22 cellular contexts compared by ENCODE assay signal in the genomic region with DNA sequence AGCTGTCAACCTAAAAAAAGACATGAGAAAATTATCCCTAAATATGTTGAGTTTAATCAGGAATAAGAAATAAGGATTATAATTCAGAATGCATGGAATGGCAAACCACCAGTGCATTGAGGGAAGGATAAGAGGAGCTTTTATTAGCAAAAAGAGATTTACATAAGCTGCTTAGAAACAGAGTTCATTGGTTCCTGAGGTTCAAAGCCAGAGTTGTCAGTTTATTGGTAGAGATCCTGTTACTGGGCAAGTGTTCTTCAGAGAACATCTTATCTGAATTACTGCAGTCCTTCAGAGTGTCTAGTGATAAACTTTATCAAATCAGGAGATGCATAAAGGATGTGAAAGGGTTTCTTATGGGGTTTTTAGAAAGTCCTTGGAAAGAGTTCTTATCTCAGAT.
"Had no signal": no experiment of that assay in that cellular context is flagged by ENCODE, and none has a peak within 500 bp of the region (broad histone marks: within the 10 kb centered on the region; RNA-seq: fewer than 3 reads in every experiment).

No MANE protein-coding gene starts in this region.

- H3K9me3 ChIP-seq: breast epithelium, gastrocnemius medialis, left ventricle myocardium inferior, mucosa of descending colon, neutrophil, pancreas, testis had no signal

- H3K4me1 Mint-ChIP-seq: activated CD4-positive, alpha-beta T cell treated with anti-CD3 and anti-CD28 coated beads, Interleukin-2, amount 10 ng/mL, durations not matched to agents 24 days and 14 days; naive B cell; stimulated activated memory B cell treated with anti-CD40 and anti-IgM and Interleukin-4, amounts not matched to agents 10 μg/mL and 1 μg/mL and 100 μg/mL, for 72 hours had no signal

- DNase-seq: activated CD4-positive, alpha-beta T cell treated with anti-CD3 and anti-CD28 coated beads, Interleukin-2, amount 10 ng/mL, durations not matched to agents 24 days and 14 days; activated CD8-positive, alpha-beta T cell treated with anti-CD3 and anti-CD28 coated beads for 36 hours; activated naive CD4-positive, alpha-beta T cell treated with anti-CD3 and anti-CD28 coated beads for 36 hours; activated T-cell treated with anti-CD3 and anti-CD28 coated beads, Interleukin-2, amount 50 U/mL, for 24 hours; anterior cingulate cortex; effector CD4-positive, alpha-beta T cell; gastrocnemius medialis; head of caudate nucleus; kidney; left ventricle myocardium inferior; mammary epithelial cell; mucosa of descending colon; naive B cell; pancreas; stimulated activated CD4-positive, alpha-beta T cell treated with anti-CD3 and anti-CD28 coated beads, Interleukin-4, amount 100 ng/mL, for 24 hours; testis had no signal

- H3K27ac Mint-ChIP-seq: activated CD4-positive, alpha-beta T cell treated with anti-CD3 and anti-CD28 coated beads, Interleukin-2, amount 10 ng/mL, durations not matched to agents 24 days and 14 days; activated CD8-positive, alpha-beta T cell treated with anti-CD3 and anti-CD28 coated beads for 36 hours; activated naive CD4-positive, alpha-beta T cell treated with anti-CD3 and anti-CD28 coated beads for 36 hours; activated T-cell treated with anti-CD3 and anti-CD28 coated beads, Interleukin-2, amount 50 U/mL, for 24 hours; activated T-helper 2 cell treated with anti-CD3 and anti-CD28 coated beads, Interferon-gamma antibody, Interleukin-2, Interleukin-4, amounts not matched to agents 10 μg/mL and 5 μg/mL and 100 μg/mL, durations not matched to agents 14 hours and 24 hours and 36 hours; stimulated activated memory B cell treated with anti-CD40 and anti-IgM and Interleukin-4, amounts not matched to agents 10 μg/mL and 1 μg/mL and 100 μg/mL, for 72 hours; type B pancreatic cell had no signal

- ATAC-seq: activated CD8-positive, alpha-beta T cell treated with anti-CD3 and anti-CD28 coated beads for 36 hours; gastrocnemius medialis; mucosa of descending colon; pancreas; sciatic nerve; stimulated activated memory B cell treated with anti-CD40 and anti-IgM and Interleukin-4, amounts not matched to agents 10 μg/mL and 1 μg/mL and 100 μg/mL, for 72 hours had no signal

- H3K4me3 Mint-ChIP-seq: activated CD4-positive, alpha-beta T cell treated with anti-CD3 and anti-CD28 coated beads, Interleukin-2, amount 10 ng/mL, durations not matched to agents 24 days and 14 days; activated CD8-positive, alpha-beta T cell treated with anti-CD3 and anti-CD28 coated beads for 36 hours; activated naive CD4-positive, alpha-beta T cell treated with anti-CD3 and anti-CD28 coated beads for 36 hours; activated T-cell treated with anti-CD3 and anti-CD28 coated beads, Interleukin-2, amount 50 U/mL, for 24 hours; naive B cell; stimulated activated memory B cell treated with anti-CD40 and anti-IgM and Interleukin-4, amounts not matched to agents 10 μg/mL and 1 μg/mL and 100 μg/mL, for 72 hours; type B pancreatic cell had no signal

- H3K9me3 Mint-ChIP-seq: activated CD8-positive, alpha-beta T cell treated with anti-CD3 and anti-CD28 coated beads for 36 hours; activated naive CD4-positive, alpha-beta T cell treated with anti-CD3 and anti-CD28 coated beads for 36 hours; activated T-cell treated with anti-CD3 and anti-CD28 coated beads, Interleukin-2, amount 50 U/mL, for 24 hours; activated T-helper 2 cell treated with anti-CD3 and anti-CD28 coated beads, Interferon-gamma antibody, Interleukin-2, Interleukin-4, amounts not matched to agents 10 μg/mL and 5 μg/mL and 100 μg/mL, durations not matched to agents 14 hours and 24 hours and 36 hours; stimulated activated memory B cell treated with anti-CD40 and anti-IgM and Interleukin-4, amounts not matched to agents 10 μg/mL and 1 μg/mL and 100 μg/mL, for 72 hours; type B pancreatic cell had no signal

- H3K27me3 ChIP-seq: breast epithelium, gastrocnemius medialis, neutrophil, pancreas, testis had no signal

- H3K36me3 ChIP-seq: breast epithelium, gastrocnemius medialis, left ventricle myocardium inferior, neutrophil, pancreas had no signal

- H3K36me3 Mint-ChIP-seq: naive B cell, type B pancreatic cell had no signal

- H3K4me3 ChIP-seq: breast epithelium, gastrocnemius medialis, left ventricle myocardium inferior, mucosa of descending colon, pancreas, testis had no signal

- H3K27me3 Mint-ChIP-seq: activated CD4-positive, alpha-beta T cell treated with anti-CD3 and anti-CD28 coated beads, Interleukin-2, amount 10 ng/mL, durations not matched to agents 24 days and 14 days; stimulated activated memory B cell treated with anti-CD40 and anti-IgM and Interleukin-4, amounts not matched to agents 10 μg/mL and 1 μg/mL and 100 μg/mL, for 72 hours; type B pancreatic cell had no signal

- H3K27ac ChIP-seq: breast epithelium, gastrocnemius medialis, left ventricle myocardium inferior, neutrophil, pancreas, testis had no signal

- H3K4me1 ChIP-seq: breast epithelium, gastrocnemius medialis, pancreas, testis had no signal
